ENCODE assay signal across 15 cellular contexts in genomic region chr2:8511868-8512612, GRCh38.
DNase-seq lines count a peak whose midpoint lies in the region; ATAC-seq and TF ChIP-seq lines count a peak whose summit lies in the region.
"Had no signal": no experiment of that assay in that cellular context is flagged by ENCODE, and none has a peak within 500 bp of the region (broad histone marks: within the 10 kb centered on the region; RNA-seq: fewer than 3 reads in every experiment).

No MANE protein-coding gene starts in this region.

- no peak for TF ChIP-seq CTCF in lower lobe of right lung (IDR thresholded peaks at IDR 0.05)
- no peak for TF ChIP-seq CTCF in Calu3 (IDR thresholded peaks at IDR 0.05; ENCODE audit: unreplicated experiment)
- TF ChIP-seq CTCF in uterus (IDR thresholded peaks at IDR 0.05): no peak

- no peak for TF ChIP-seq POLR2A in uterus (IDR thresholded peaks at IDR 0.05)

- DNase-seq in Caki2 (ENCODE audit: low read depth): peak; percentile 6
- peak; percentile 60 for DNase-seq in HT1080 (ENCODE audit: low read depth)
- DNase-seq in activated T-helper 1 cell treated with anti-CD3 and anti-CD28 coated beads, Interleukin-12 subunit alpha, Interleukin-12 subunit beta, Interleukin-2, Interleukin-4 antibody, amounts not matched to agents 30 ng/mL and 10 ng/mL and 1 ng/mL, durations not matched to agents 14 hours and 24 hours and 36 hours (ENCODE audit: low spot score): no peak
- peak; percentile 7 for DNase-seq in lower lobe of right lung
- no peak for DNase-seq in GOT3 (lab: John Stamatoyannopoulos, UW)
- DNase-seq in Calu3: no peak
- DNase-seq in uterus: no peak
- DNase-seq in pons (ENCODE audit: low spot score): no peak
- DNase-seq: NCI-H226; stimulated activated CD4-positive, alpha-beta T cell treated with anti-CD3 and anti-CD28 coated beads, Interleukin-2, amount 100 ng/mL, for 48 hours had no signal

- peak overlapping the region; percentile 18 for H3K27ac Mint-ChIP-seq in activated T-helper 1 cell treated with anti-CD3 and anti-CD28 coated beads, Interleukin-12 subunit alpha, Interleukin-12 subunit beta, Interleukin-2, Interleukin-4 antibody, amounts not matched to agents 30 ng/mL and 10 ng/mL and 1 ng/mL, durations not matched to agents 14 hours and 24 hours and 36 hours
- no peak overlapping the region for H3K27ac Mint-ChIP-seq in Calu3 (ENCODE audit: unreplicated experiment)
- H3K27ac Mint-ChIP-seq: IgD-negative memory B cell had no signal

- BruUV-seq in Calu3 (replicated peaks; lab: Mats Ljungman, UMichigan): no TSS peak

- no peak overlapping the region for H3K27ac ChIP-seq in lower lobe of right lung
- no peak overlapping the region for H3K27ac ChIP-seq in uterus
- H3K27ac ChIP-seq: epithelial cell of prostate, neutrophil, SK-N-MC, suprapubic skin had no signal

- no peaks in the 10 kb centered on the region for H3K9me3 ChIP-seq in lower lobe of right lung
- H3K9me3 ChIP-seq in uterus: no peaks in the 10 kb centered on the region
- H3K9me3 ChIP-seq: neutrophil, suprapubic skin had no signal

- intact Hi-C loops in activated T-helper 1 cell treated with anti-CD3 and anti-CD28 coated beads, Interleukin-12 subunit alpha, Interleukin-12 subunit beta, Interleukin-2, Interleukin-4 antibody, amounts not matched to agents 30 ng/mL and 10 ng/mL and 1 ng/mL, durations not matched to agents 14 hours and 24 hours and 36 hours (cut with micrococcal nuclease): loop anchor here (10.0 kb wide), 2 partner anchors 207 to 527 kb away; no protein-coding TSS in a partner anchor
- intact Hi-C loops in lower lobe of right lung (cut with DNase I): no loop called here
- intact Hi-C loops in Calu3 (cut with micrococcal nuclease; ENCODE audit: unreplicated experiment): no loop called here
- intact Hi-C loops in uterus (cut with DNase I; ENCODE audit: low total_unique reads): no loop called here

- H3K27me3 ChIP-seq in lower lobe of right lung (ENCODE audit: low read depth) (no peaks in the 10 kb centered on the region), uterus (no peaks in the 10 kb centered on the region)
- H3K27me3 ChIP-seq: neutrophil, suprapubic skin had no signal

- in situ Hi-C loops in Caki2 (cut with HindIII; ENCODE audit: low pct_unique_long_range_greater_than_20kb, low sequenced_read_pairs): no loop called here

- H3K9me3 Mint-ChIP-seq in activated T-helper 1 cell treated with anti-CD3 and anti-CD28 coated beads, Interleukin-12 subunit alpha, Interleukin-12 subunit beta, Interleukin-2, Interleukin-4 antibody, amounts not matched to agents 30 ng/mL and 10 ng/mL and 1 ng/mL, durations not matched to agents 14 hours and 24 hours and 36 hours: peaks cover 37% of the 10 kb centered on the region
- peaks cover 6% of the 10 kb centered on the region for H3K9me3 Mint-ChIP-seq in Calu3 (ENCODE audit: low read depth, unreplicated experiment)

- no peaks in the 10 kb centered on the region for H3K27me3 Mint-ChIP-seq in activated T-helper 1 cell treated with anti-CD3 and anti-CD28 coated beads, Interleukin-12 subunit alpha, Interleukin-12 subunit beta, Interleukin-2, Interleukin-4 antibody, amounts not matched to agents 30 ng/mL and 10 ng/mL and 1 ng/mL, durations not matched to agents 14 hours and 24 hours and 36 hours (ENCODE audit: insufficient read depth)
- no peaks in the 10 kb centered on the region for H3K27me3 Mint-ChIP-seq in Calu3 (ENCODE audit: unreplicated experiment)

- H3K4me1 Mint-ChIP-seq in activated T-helper 1 cell treated with anti-CD3 and anti-CD28 coated beads, Interleukin-12 subunit alpha, Interleukin-12 subunit beta, Interleukin-2, Interleukin-4 antibody, amounts not matched to agents 30 ng/mL and 10 ng/mL and 1 ng/mL, durations not matched to agents 14 hours and 24 hours and 36 hours (ENCODE audit: low read depth): peaks cover 49% of the 10 kb centered on the region
- H3K4me1 Mint-ChIP-seq in Calu3 (ENCODE audit: low read depth, unreplicated experiment): no peaks in the 10 kb centered on the region

- H3K4me3 Mint-ChIP-seq in activated T-helper 1 cell treated with anti-CD3 and anti-CD28 coated beads, Interleukin-12 subunit alpha, Interleukin-12 subunit beta, Interleukin-2, Interleukin-4 antibody, amounts not matched to agents 30 ng/mL and 10 ng/mL and 1 ng/mL, durations not matched to agents 14 hours and 24 hours and 36 hours: no peak overlapping the region
- H3K4me3 Mint-ChIP-seq in Calu3 (ENCODE audit: low read depth, unreplicated experiment): no peak overlapping the region
- H3K4me3 Mint-ChIP-seq: IgD-negative memory B cell had no signal

- H3K4me3 ChIP-seq in lower lobe of right lung: no peak overlapping the region
- H3K4me3 ChIP-seq in uterus: no peak overlapping the region
- H3K4me3 ChIP-seq: SK-N-MC, suprapubic skin had no signal

- H3K36me3 ChIP-seq in lower lobe of right lung (no peaks in the 10 kb centered on the region), uterus (no peaks in the 10 kb centered on the region)
- H3K36me3 ChIP-seq: neutrophil, suprapubic skin had no signal

- ATAC-seq in lower lobe of right lung: no peak

- peaks cover 23% of the 10 kb centered on the region for H3K36me3 Mint-ChIP-seq in activated T-helper 1 cell treated with anti-CD3 and anti-CD28 coated beads, Interleukin-12 subunit alpha, Interleukin-12 subunit beta, Interleukin-2, Interleukin-4 antibody, amounts not matched to agents 30 ng/mL and 10 ng/mL and 1 ng/mL, durations not matched to agents 14 hours and 24 hours and 36 hours (ENCODE audit: low read depth)
- no peaks in the 10 kb centered on the region for H3K36me3 Mint-ChIP-seq in Calu3 (ENCODE audit: insufficient read depth, unreplicated experiment)
- H3K36me3 Mint-ChIP-seq: IgD-negative memory B cell had no signal

- CTCF ChIA-PET in Calu3 (lab: Charles Lee): no interaction called here

- H3K4me1 ChIP-seq in lower lobe of right lung (peaks cover 8% of the 10 kb centered on the region), uterus (no peaks in the 10 kb centered on the region)

Comparison
In these comparisons a context has a peak if more than half of its experiments do, and no peak if none do; other contexts are left out.
1. DNase-seq: peak in Caki2 (single experiment), HT1080 (single experiment) and lower lobe of right lung (single experiment); none in activated T-helper 1 cell treated with anti-CD3 and anti-CD28 coated beads, Interleukin-12 subunit alpha, Interleukin-12 subunit beta, Interleukin-2, Interleukin-4 antibody, amounts not matched to agents 30 ng/mL and 10 ng/mL and 1 ng/mL, durations not matched to agents 14 hours and 24 hours and 36 hours (single experiment), GOT3 (single experiment), Calu3 (single experiment), uterus (0 of 2) and pons (single experiment).